23 cellular contexts compared by ENCODE assay signal in the genomic region with DNA sequence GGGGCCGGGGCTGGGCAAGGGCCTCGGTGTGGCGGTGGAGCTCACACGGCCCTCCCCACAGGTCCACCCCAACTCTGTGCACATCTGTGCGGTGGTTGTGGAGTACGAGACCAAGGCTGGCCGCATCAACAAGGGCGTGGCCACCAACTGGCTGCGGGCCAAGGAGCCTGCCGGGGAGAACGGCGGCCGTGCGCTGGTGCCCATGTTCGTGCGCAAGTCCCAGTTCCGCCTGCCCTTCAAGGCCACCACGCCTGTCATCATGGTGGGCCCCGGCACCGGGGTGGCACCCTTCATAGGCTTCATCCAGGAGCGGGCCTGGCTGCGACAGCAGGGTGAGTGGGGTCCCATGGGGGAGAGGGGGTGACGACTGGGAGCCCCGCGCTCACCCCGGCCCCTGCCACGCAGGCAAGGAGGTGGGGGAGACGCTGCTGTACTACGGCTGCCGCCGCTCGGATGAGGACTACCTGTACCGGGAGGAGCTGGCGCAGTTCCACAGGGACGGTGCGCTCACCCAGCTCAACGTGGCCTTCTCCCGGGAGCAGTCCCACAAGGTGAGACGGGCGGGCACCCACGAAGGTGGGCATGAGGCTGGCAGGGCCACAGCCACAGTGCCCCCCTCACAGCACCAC. TPM values are rescaled to one million over a fixed set of nuclear protein-coding genes. Genes with fewer than 3 reads are reported as not detected.
DNase-seq lines count a peak whose midpoint lies in the region; ATAC-seq, FAIRE-seq and TF ChIP-seq lines count a peak whose summit lies in the region.
"Had no signal": no experiment of that assay in that cellular context is flagged by ENCODE, and none has a peak within 500 bp of the region (broad histone marks: within the 10 kb centered on the region; RNA-seq: fewer than 3 reads in every experiment).

No MANE protein-coding gene starts in this region.

- H3K36me3 ChIP-seq in heart right ventricle, result peaks cover 9 to 77% (median 54%) of the 10 kb centered on the region in 9 donors
- peaks cover 74% of the 10 kb centered on the region for H3K36me3 ChIP-seq in right atrium auricular region
- peaks cover 73% of the 10 kb centered on the region for H3K36me3 ChIP-seq in upper lobe of right lung
- H3K36me3 ChIP-seq: cardiac muscle cell had no signal

- H3K4me3 ChIP-seq in heart right ventricle (no peak overlapping the region), right atrium auricular region (no peak overlapping the region), fibroblast of mammary gland (ENCODE audit: control insufficient read depth, low read depth, low read length) (no peak overlapping the region), upper lobe of right lung (no peak overlapping the region)
- H3K4me3 ChIP-seq: cardiac muscle cell, Peyer's patch had no signal

- ATAC-seq in heart right ventricle (peak in 2 of 8 donors; percentile 1), upper lobe of right lung (no peak)
- ATAC-seq: activated CD8-positive, alpha-beta T cell treated with anti-CD3 and anti-CD28 coated beads for 36 hours had no signal

- H3K4me1 ChIP-seq in heart right ventricle, result peaks cover under 1 to 28% (median 9%) of the 10 kb centered on the region in 9 donors
- H3K4me1 ChIP-seq in right atrium auricular region, result peaks cover 0 to 16% of the 10 kb centered on the region in 2 donors
- H3K4me1 ChIP-seq in upper lobe of right lung, result no peaks in the 10 kb centered on the region

- H3K9me3 ChIP-seq in heart right ventricle, result no peaks in the 10 kb centered on the region
- no peaks in the 10 kb centered on the region for H3K9me3 ChIP-seq in right atrium auricular region
- no peaks in the 10 kb centered on the region for H3K9me3 ChIP-seq in upper lobe of right lung
- H3K9me3 ChIP-seq: Peyer's patch had no signal

- FAIRE-seq in GM19239 (lab: Jason Lieb, UNC), result no peak
- FAIRE-seq: G401.6, keratinocyte had no signal

- intact Hi-C loops in heart right ventricle (cut with DNase I), result loop anchor here in 2 of 10 donors (5.0 kb wide), 1 partner anchor 38 kb away; no protein-coding TSS in a partner anchor
- intact Hi-C loops in upper lobe of right lung (cut with DNase I), result no loop called here

- H3K27me3 ChIP-seq in heart right ventricle (no peaks in the 10 kb centered on the region), right atrium auricular region (no peaks in the 10 kb centered on the region), upper lobe of right lung (no peaks in the 10 kb centered on the region)
- H3K27me3 ChIP-seq: cardiac muscle cell, Peyer's patch had no signal

- H3K27ac ChIP-seq in heart right ventricle (peak overlapping the region in 8 of 10 donors; percentile 6 to 56 (median 35)), right atrium auricular region (peak overlapping the region in 1 of 2 donors; percentile 14), upper lobe of right lung (no peak overlapping the region)
- H3K27ac ChIP-seq: C4-2B had no signal

- 81 to 83% methylated on average over 36 to 41 of the region's 41 CpGs for WGBS in heart right ventricle, 2 donors

- no peak for TF ChIP-seq CTCF in heart right ventricle (IDR thresholded peaks at IDR 0.05)
- no peak for TF ChIP-seq CTCF in right atrium auricular region (IDR thresholded peaks at IDR 0.05)
- no peak for TF ChIP-seq CTCF in fibroblast of mammary gland (conservative IDR thresholded peaks at IDR 0.05; ENCODE audit: control insufficient read depth, insufficient read depth, low read depth, low read length)
- no peak for TF ChIP-seq CTCF in upper lobe of right lung (IDR thresholded peaks at IDR 0.05)

- peak in 1 of 2 donors; percentile 61 for DNase-seq in heart right ventricle
- DNase-seq in right atrium auricular region (ENCODE audit: low spot score), result no peak
- peak; percentile 31 for DNase-seq in fibroblast of mammary gland (ENCODE audit: low read depth)
- peak; percentile 10 for DNase-seq in myocyte (ENCODE audit: low read depth)
- DNase-seq in upper lobe of right lung, result peak; percentile 68
- no peak for DNase-seq in GM19239 (ENCODE audit: insufficient read length, low spot score)
- no peak for DNase-seq in effector CD8-positive, alpha-beta T cell (lab: John Stamatoyannopoulos, UW)
- no peak for DNase-seq in NCI-H526 (lab: John Stamatoyannopoulos, UW)
- DNase-seq: activated CD8-positive, alpha-beta T cell treated with anti-CD3 and anti-CD28 coated beads for 36 hours; activated naive CD4-positive, alpha-beta T cell treated with Interleukin-2 at 50 U/mL for 16 hours; activated T-cell treated with anti-CD3 and anti-CD28 coated beads, Interleukin-2, amount 50 U/mL, for 24 hours; amygdala; HFFc6; NCI-H1694; NCI-H2171 treated with DMSO at 0.1 percent for 48 hours; nephron progenitor cell; stimulated activated CD8-positive, alpha-beta memory T cell treated with anti-CD3 and anti-CD28 coated beads, Interleukin-4, amount 100 ng/mL, for 48 hours; T1000 had no signal

RNA-seq across cellular contexts. Expression of a gene that starts 8.8 kb away (rescaled TPM):
- total RNA-seq in heart right ventricle (100 to 1,000 TPM; 132 to 192 (median 149) TPM), right atrium auricular region (10 to 100 TPM; 35.3 to 50.0 TPM), myocyte (110 and 115 TPM in 2 replicates), upper lobe of right lung (43.9 TPM)
- polyA plus RNA-seq in heart right ventricle, result 100 to 1,000 TPM; 179 to 220 TPM
- polyA plus RNA-seq in myocyte (2012), result 116 TPM

Comparison
In these comparisons a context has a peak if more than half of its experiments do, and no peak if none do; other contexts are left out.
1. DNase-seq: peak in fibroblast of mammary gland (single experiment), myocyte (single experiment) and upper lobe of right lung (single experiment); none in right atrium auricular region (single experiment), GM19239 (single experiment), effector CD8-positive, alpha-beta T cell (single experiment) and NCI-H526 (0 of 2).